In genomic region chr1:84689514-84690396, GRCh38 we compare ENCODE assay signal across 8 cellular contexts. TPM values are rescaled to one million over a fixed set of nuclear protein-coding genes. Genes with fewer than 3 reads are reported as not detected.
DNase-seq lines count a peak whose midpoint lies in the region; ATAC-seq lines count a peak whose summit lies in the region.

No MANE protein-coding gene starts in this region.

- ATAC-seq in GM19397 (IDR thresholded peaks at IDR 0.05; ENCODE audit: unreplicated experiment): peak; percentile 63

- H3K27me3 ChIP-seq in endocrine pancreas (ENCODE audit: control insufficient read depth, insufficient read depth, low read length) (no peaks in the 10 kb centered on the region), thymus (ENCODE audit: control insufficient read depth, insufficient read depth) (no peaks in the 10 kb centered on the region)

- H3K4me1 ChIP-seq in endocrine pancreas (ENCODE audit: control insufficient read depth, insufficient read depth, low read length): peaks cover 20% of the 10 kb centered on the region
- peaks cover 39% of the 10 kb centered on the region for H3K4me1 ChIP-seq in thymus (ENCODE audit: control insufficient read depth, insufficient read depth, low read length)

- H3K9ac ChIP-seq in endocrine pancreas (ENCODE audit: control insufficient read depth, insufficient read depth, low read length): peak overlapping the region; percentile 84

- H3K9me3 ChIP-seq in endocrine pancreas (ENCODE audit: control insufficient read depth, low read length) (no peaks in the 10 kb centered on the region), thymus (ENCODE audit: control insufficient read depth) (no peaks in the 10 kb centered on the region)

- H3K36me3 ChIP-seq in endocrine pancreas (ENCODE audit: control insufficient read depth, insufficient read depth, low read length) (no peaks in the 10 kb centered on the region), thymus (ENCODE audit: control insufficient read depth, insufficient read depth) (no peaks in the 10 kb centered on the region)

- peak overlapping the region; percentile 99 for H3K4me3 ChIP-seq in endocrine pancreas (ENCODE audit: control insufficient read depth, insufficient read depth, low read length)
- peak overlapping the region; percentile 89 for H3K4me3 ChIP-seq in thymus (ENCODE audit: low read length)

- WGBS in thymus: 5% methylated on average over 67 of the region's 67 CpGs

- DNase-seq in DMS53 treated with DMSO at 0.1 percent for 48 hours (lab: John Stamatoyannopoulos, UW; ENCODE audit: unreplicated experiment) (peak; percentile 68), KG1 (lab: John Stamatoyannopoulos, UW) (peak; percentile 67), SW480 (ENCODE audit: low spot score) (peak; percentile 67), mucosa of gallbladder (ENCODE audit: low spot score) (peak; percentile 55), cortex of kidney (lab: John Stamatoyannopoulos, UW) (no peak)

- H3K27ac ChIP-seq in thymus (ENCODE audit: low read depth): peak overlapping the region; percentile 90

RNA-seq across cellular contexts. Expression of gene SSX2IP, which starts 0.5 kb away (rescaled TPM):
- 22.3 TPM for total RNA-seq in mucosa of gallbladder
- 15.4 TPM for polyA plus RNA-seq in thymus
